In the genomic region with DNA sequence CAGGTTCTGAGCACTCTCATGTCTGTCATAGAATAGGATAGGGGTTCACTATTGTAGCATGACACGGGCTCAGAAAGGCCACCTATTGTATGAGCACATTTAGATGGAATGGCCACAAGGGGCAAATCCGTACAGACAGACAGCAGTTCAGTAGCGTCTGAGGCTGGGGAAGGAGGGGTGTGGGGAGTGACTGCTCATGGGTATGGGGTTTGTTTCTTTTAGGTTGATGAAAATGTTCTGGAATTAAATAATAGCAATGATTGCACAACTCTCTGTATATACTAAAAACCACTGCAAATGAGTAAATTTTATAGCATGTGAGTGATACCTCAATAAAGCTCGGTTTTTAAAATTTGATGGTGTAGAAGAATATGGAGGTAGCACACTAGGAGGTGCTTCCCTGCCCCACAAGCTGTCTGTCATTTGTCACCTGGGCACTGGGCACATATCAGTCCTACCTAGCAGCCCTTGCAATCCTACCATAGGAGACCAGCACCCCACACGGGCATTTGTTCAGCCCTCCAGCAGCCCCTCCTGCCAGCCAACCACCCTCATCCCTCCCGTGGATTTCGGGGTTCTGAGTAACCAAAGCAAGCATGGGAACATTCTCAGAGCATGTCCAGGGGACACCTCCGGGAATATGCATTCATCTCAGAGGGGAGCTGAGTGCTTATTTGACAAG, we compare ENCODE assay signal across 12 cellular contexts. TPM values are rescaled to one million over a fixed set of nuclear protein-coding genes. Genes with fewer than 3 reads are reported as not detected.
DNase-seq lines count a peak whose midpoint lies in the region; ATAC-seq lines count a peak whose summit lies in the region.
"Had no signal": no experiment of that assay in that cellular context is flagged by ENCODE, and none has a peak within 500 bp of the region (broad histone marks: within the 10 kb centered on the region; RNA-seq: fewer than 3 reads in every experiment).

No MANE protein-coding gene starts in this region.

- H3K36me3 ChIP-seq in mesenchymal stem cell (ENCODE audit: control insufficient read depth in 1 of 2, insufficient read depth in 2 of 2, low read depth in 1 of 2, low read length in 2 of 2): no peaks in the 10 kb centered on the region

- no peaks in the 10 kb centered on the region for H3K27me3 Mint-ChIP-seq in activated naive CD8-positive, alpha-beta T cell treated with anti-CD3 and anti-CD28 coated beads, Interleukin-2, amount 10 ng/mL, durations not matched to agents 7 days and 5 days
- no peaks in the 10 kb centered on the region for H3K27me3 Mint-ChIP-seq in activated naive CD8-positive, alpha-beta T cell treated with anti-CD3 and anti-CD28 coated beads, Interleukin-2, amount 50 U/mL, for 24 hours

- H3K36me3 Mint-ChIP-seq in activated naive CD8-positive, alpha-beta T cell treated with anti-CD3 and anti-CD28 coated beads, Interleukin-2, amount 10 ng/mL, durations not matched to agents 7 days and 5 days: no peaks in the 10 kb centered on the region
- no peaks in the 10 kb centered on the region for H3K36me3 Mint-ChIP-seq in activated naive CD8-positive, alpha-beta T cell treated with anti-CD3 and anti-CD28 coated beads, Interleukin-2, amount 50 U/mL, for 24 hours (ENCODE audit: low read depth)

- no peak for ATAC-seq in activated naive CD8-positive, alpha-beta T cell treated with anti-CD3 and anti-CD28 coated beads, Interleukin-2, amount 10 ng/mL, durations not matched to agents 7 days and 5 days (ENCODE audit: low read depth)
- no peak for ATAC-seq in activated naive CD8-positive, alpha-beta T cell treated with anti-CD3 and anti-CD28 coated beads, Interleukin-2, amount 50 U/mL, for 24 hours
- ATAC-seq in HG03108 (IDR thresholded peaks at IDR 0.05; ENCODE audit: unreplicated experiment): no peak
- ATAC-seq in GM19395 (IDR thresholded peaks at IDR 0.05; ENCODE audit: unreplicated experiment): no peak

- H4K91ac ChIP-seq in mesenchymal stem cell (ENCODE audit: low read length): no peak overlapping the region

- H2AFZ ChIP-seq in mesenchymal stem cell (ENCODE audit: low read depth, low read length): no peak overlapping the region

- H3K4me1 ChIP-seq in mesenchymal stem cell (ENCODE audit: control insufficient read depth, insufficient read depth, low read depth, low read length): peaks cover 15% of the 10 kb centered on the region

- no peak overlapping the region for H2BK5ac ChIP-seq in mesenchymal stem cell (ENCODE audit: low read depth, low read length, poor library complexity, severe bottlenecking)

- H3K27ac ChIP-seq in mesenchymal stem cell (ENCODE audit: low read length, poor library complexity, severe bottlenecking): no peak overlapping the region

- 77% methylated on average over 8 of the region's 8 CpGs for WGBS in mesenchymal stem cell

- peak overlapping the region; percentile 63 for H3K4me3 Mint-ChIP-seq in activated naive CD8-positive, alpha-beta T cell treated with anti-CD3 and anti-CD28 coated beads, Interleukin-2, amount 10 ng/mL, durations not matched to agents 7 days and 5 days
- no peak overlapping the region for H3K4me3 Mint-ChIP-seq in activated naive CD8-positive, alpha-beta T cell treated with anti-CD3 and anti-CD28 coated beads, Interleukin-2, amount 50 U/mL, for 24 hours
- H3K4me3 Mint-ChIP-seq: T-helper 2 cell treated with Interferon-gamma antibody and Interleukin-4, amounts not matched to agents 5 μg/mL and 100 μg/mL, for 36 hours had no signal

- no peak overlapping the region for H3K9ac ChIP-seq in mesenchymal stem cell (ENCODE audit: low read length)

- POLR2A ChIA-PET in activated naive CD8-positive, alpha-beta T cell treated with anti-CD3 and anti-CD28 coated beads, Interleukin-2, amount 10 ng/mL, durations not matched to agents 7 days and 5 days (lab: Charles Lee): no interaction called here

- peaks cover 20% of the 10 kb centered on the region for H3K4me1 Mint-ChIP-seq in activated naive CD8-positive, alpha-beta T cell treated with anti-CD3 and anti-CD28 coated beads, Interleukin-2, amount 10 ng/mL, durations not matched to agents 7 days and 5 days
- peaks cover 13% of the 10 kb centered on the region for H3K4me1 Mint-ChIP-seq in activated naive CD8-positive, alpha-beta T cell treated with anti-CD3 and anti-CD28 coated beads, Interleukin-2, amount 50 U/mL, for 24 hours

- no peak overlapping the region for H3K4me3 ChIP-seq in mesenchymal stem cell (ENCODE audit: insufficient read depth in 1 of 2, low read depth in 1 of 2, low read length in 2 of 2)

- no peaks in the 10 kb centered on the region for H3K9me3 ChIP-seq in mesenchymal stem cell (ENCODE audit: control insufficient read depth, low read length)

- H3K4ac ChIP-seq in mesenchymal stem cell (ENCODE audit: low read depth in 1 of 2, low read length in 2 of 2): peak overlapping the region in 1 of 2 experiments; percentile 84

- H3K27me3 ChIP-seq in mesenchymal stem cell (ENCODE audit: control insufficient read depth in 1 of 2, insufficient read depth in 1 of 2, low read length in 2 of 2): no peaks in the 10 kb centered on the region

- no peak overlapping the region for H2BK120ac ChIP-seq in mesenchymal stem cell (ENCODE audit: low read depth, low read length)

- H3K14ac ChIP-seq in mesenchymal stem cell (ENCODE audit: low read length in 2 of 2): no peak overlapping the region

- H2BK12ac ChIP-seq in mesenchymal stem cell (ENCODE audit: low read length in 2 of 2): peak overlapping the region; percentile 9 to 60

- peak overlapping the region; percentile 80 for H4K8ac ChIP-seq in mesenchymal stem cell (ENCODE audit: low read length)

- no peak for DNase-seq in activated naive CD8-positive, alpha-beta T cell treated with anti-CD3 and anti-CD28 coated beads, Interleukin-2, amount 10 ng/mL, durations not matched to agents 7 days and 5 days
- DNase-seq in activated naive CD8-positive, alpha-beta T cell treated with anti-CD3 and anti-CD28 coated beads, Interleukin-2, amount 50 U/mL, for 24 hours: no peak
- DNase-seq in amniotic epithelial cell (ENCODE audit: low read depth): peak; percentile 50
- peak; percentile 30 for DNase-seq in mesenchymal stem cell
- DNase-seq in mesenteric fat pad (ENCODE audit: low spot score): no peak
- no peak for DNase-seq in stimulated activated naive CD4-positive, alpha-beta T cell (lab: John Stamatoyannopoulos, UW)
- DNase-seq: KBM-7, NCI-H2171 had no signal

- no peak overlapping the region for H3K4me2 ChIP-seq in mesenchymal stem cell (ENCODE audit: low read length, poor library complexity, severe bottlenecking)

- H2AK5ac ChIP-seq in mesenchymal stem cell (ENCODE audit: low read length, severe bottlenecking): no peak overlapping the region

- H3K79me1 ChIP-seq in mesenchymal stem cell (replicated peaks; ENCODE audit: low read length, poor library complexity, severe bottlenecking): peaks cover 27% of the 10 kb centered on the region

- H3K23ac ChIP-seq in mesenchymal stem cell (ENCODE audit: low read length in 2 of 2): no peak overlapping the region

- H2BK15ac ChIP-seq in mesenchymal stem cell (ENCODE audit: low read depth, poor library complexity, severe bottlenecking): peak overlapping the region; percentile 60

- H3K18ac ChIP-seq in mesenchymal stem cell (ENCODE audit: low read depth in 1 of 2, low read length in 2 of 2): peak overlapping the region; percentile 18 to 58

- no peaks in the 10 kb centered on the region for H3K9me3 Mint-ChIP-seq in activated naive CD8-positive, alpha-beta T cell treated with anti-CD3 and anti-CD28 coated beads, Interleukin-2, amount 10 ng/mL, durations not matched to agents 7 days and 5 days
- H3K9me3 Mint-ChIP-seq in activated naive CD8-positive, alpha-beta T cell treated with anti-CD3 and anti-CD28 coated beads, Interleukin-2, amount 50 U/mL, for 24 hours: no peaks in the 10 kb centered on the region
- H3K9me3 Mint-ChIP-seq: T-helper 2 cell treated with Interferon-gamma antibody and Interleukin-4, amounts not matched to agents 5 μg/mL and 100 μg/mL, for 36 hours had no signal

- H3K27ac Mint-ChIP-seq in activated naive CD8-positive, alpha-beta T cell treated with anti-CD3 and anti-CD28 coated beads, Interleukin-2, amount 10 ng/mL, durations not matched to agents 7 days and 5 days: peak overlapping the region; percentile 64
- no peak overlapping the region for H3K27ac Mint-ChIP-seq in activated naive CD8-positive, alpha-beta T cell treated with anti-CD3 and anti-CD28 coated beads, Interleukin-2, amount 50 U/mL, for 24 hours
- H3K27ac Mint-ChIP-seq: T-helper 2 cell treated with Interferon-gamma antibody and Interleukin-4, amounts not matched to agents 5 μg/mL and 100 μg/mL, for 36 hours had no signal

RNA-seq across cellular contexts. Expression of a gene that starts 35.2 kb away (rescaled TPM):
- total RNA-seq in activated naive CD8-positive, alpha-beta T cell treated with anti-CD3 and anti-CD28 coated beads, Interleukin-2, amount 10 ng/mL, durations not matched to agents 7 days and 5 days: under 1 TPM; 0.39 to 0.54 TPM
- 21.9 TPM for polyA plus RNA-seq in mesenchymal stem cell (2013, experiment 1 of 2)
- 21.7 TPM for polyA plus RNA-seq in mesenchymal stem cell (2013, experiment 2 of 2)
- total RNA-seq in mesenteric fat pad: 20.6 TPM
- total RNA-seq: activated CD8-positive, alpha-beta memory T cell treated with anti-CD3 and anti-CD28 coated beads for 36 hours had no signal

Comparison
In these comparisons a context has a peak if more than half of its experiments do, and no peak if none do; other contexts are left out.
1. DNase-seq: peak in amniotic epithelial cell (single experiment) and mesenchymal stem cell (single experiment); none in activated naive CD8-positive, alpha-beta T cell treated with anti-CD3 and anti-CD28 coated beads, Interleukin-2, amount 10 ng/mL, durations not matched to agents 7 days and 5 days (single experiment), activated naive CD8-positive, alpha-beta T cell treated with anti-CD3 and anti-CD28 coated beads, Interleukin-2, amount 50 U/mL, for 24 hours (single experiment), mesenteric fat pad (single experiment) and stimulated activated naive CD4-positive, alpha-beta T cell (0 of 6).
2. RNA of a gene that starts 35.2 kb away (total RNA-seq): 20.6 TPM in mesenteric fat pad (single experiment); 0.39 to 0.54 TPM in activated naive CD8-positive, alpha-beta T cell treated with anti-CD3 and anti-CD28 coated beads, Interleukin-2, amount 10 ng/mL, durations not matched to agents 7 days and 5 days; every median in the first group is over 10 times any median in the second.